In genomic region chr19:18636183-18636968, GRCh38 we compare ENCODE assay signal across 8 cellular contexts. TPM values are rescaled to one million over a fixed set of nuclear protein-coding genes. Genes with fewer than 3 reads are reported as not detected.
DNase-seq lines count a peak whose midpoint lies in the region; ATAC-seq and TF ChIP-seq lines count a peak whose summit lies in the region.

No MANE protein-coding gene starts in this region.

- DNase-seq in C1 segment of cervical spinal cord (lab: John Stamatoyannopoulos, UW) (peak; percentile 75 to 95 (median 92)), NCI-H82 (lab: John Stamatoyannopoulos, UW) (peak; percentile 100), dorsolateral prefrontal cortex (peak; percentile 91 to 99 (median 96)), lower leg skin (ENCODE audit: low spot score in 2 of 2) (peak; percentile 98 to 100)
- DNase-seq in activated CD4-positive, alpha-beta memory T cell treated with anti-CD3 and anti-CD28 coated beads for 36 hours = peak; percentile 99
- DNase-seq in stimulated activated CD4-positive, alpha-beta T cell treated with anti-CD3 and anti-CD28 coated beads, Interleukin-4, amount 100 ng/mL, for 24 hours = peak; percentile 99

- intact Hi-C loops in activated CD4-positive, alpha-beta memory T cell treated with anti-CD3 and anti-CD28 coated beads for 36 hours (cut with micrococcal nuclease) = loop anchor here (1.0 to 5.0 kb wide), 7 partner anchors 44 to 427 kb away; partner anchors contain the start of genes COPE, CRTC1, DDX49 and ELL
- intact Hi-C loops in dorsolateral prefrontal cortex (cut with DNase I) (loop anchor here (2.0 to 5.0 kb wide), 2 partner anchors 46 to 116 kb away; partner anchors contain the start of gene CRTC1 (in 2 of the 2)), lower leg skin (cut with DNase I; ENCODE audit: low total_unique reads) (no loop called here)

- peak overlapping the region in 46 of 59 donors; percentile 18 to 93 (median 81) for H3K27ac ChIP-seq in dorsolateral prefrontal cortex

- H3K27ac Mint-ChIP-seq in activated CD4-positive, alpha-beta memory T cell treated with anti-CD3 and anti-CD28 coated beads for 36 hours = peak overlapping the region; percentile 74

- H3K4me3 Mint-ChIP-seq in activated CD4-positive, alpha-beta memory T cell treated with anti-CD3 and anti-CD28 coated beads for 36 hours = peak overlapping the region; percentile 82

- ATAC-seq in GM19438 (IDR thresholded peaks at IDR 0.05; ENCODE audit: low read depth, unreplicated experiment) (peak; percentile 86), HG03565 (IDR thresholded peaks at IDR 0.05; ENCODE audit: unreplicated experiment) (peak; percentile 74)

- CTCF ChIA-PET in activated CD4-positive, alpha-beta memory T cell treated with anti-CD3 and anti-CD28 coated beads for 36 hours (lab: Charles Lee) = no interaction called here

- POLR2A ChIA-PET in activated CD4-positive, alpha-beta memory T cell treated with anti-CD3 and anti-CD28 coated beads for 36 hours (lab: Charles Lee) = no interaction called here

- H3K4me1 Mint-ChIP-seq in activated CD4-positive, alpha-beta memory T cell treated with anti-CD3 and anti-CD28 coated beads for 36 hours (ENCODE audit: low read depth) = peaks cover 22% of the 10 kb centered on the region

- no peaks in the 10 kb centered on the region for H3K9me3 Mint-ChIP-seq in activated CD4-positive, alpha-beta memory T cell treated with anti-CD3 and anti-CD28 coated beads for 36 hours

- H3K4me3 ChIP-seq in dorsolateral prefrontal cortex (peak overlapping the region; percentile 43 to 93 (median 80)), lower leg skin (ENCODE audit: low read depth, poor library complexity, severe bottlenecking) (peak overlapping the region; percentile 18)

- no peak for TF ChIP-seq POLR2A in lower leg skin (IDR thresholded peaks at IDR 0.05)

- no peaks in the 10 kb centered on the region for H3K27me3 Mint-ChIP-seq in activated CD4-positive, alpha-beta memory T cell treated with anti-CD3 and anti-CD28 coated beads for 36 hours

- H3K36me3 Mint-ChIP-seq in activated CD4-positive, alpha-beta memory T cell treated with anti-CD3 and anti-CD28 coated beads for 36 hours = peaks cover 6% of the 10 kb centered on the region

- H3K27me3 ChIP-seq in dorsolateral prefrontal cortex = no peaks in the 10 kb centered on the region

- WGBS in lower leg skin, 2 donors = 2% methylated on average over 40 to 43 of the region's 44 CpGs

- TF ChIP-seq CTCF in dorsolateral prefrontal cortex (IDR thresholded peaks at IDR 0.05 in 54 of 56, conservative IDR thresholded peaks at IDR 0.05 in 2 of 56; ENCODE audit: low read depth in 1 of 56, partially characterized antibody in 56 of 56) (no peak), lower leg skin (IDR thresholded peaks at IDR 0.05) (no peak)

RNA-seq across cellular contexts. Expression of gene KLHL26, which starts 0.5 kb away (rescaled TPM):
- total RNA-seq in activated CD4-positive, alpha-beta memory T cell treated with anti-CD3 and anti-CD28 coated beads for 36 hours = 10 to 100 TPM; 10.7 to 11.0 TPM
- 10 to 100 TPM; 19.6 to 52.2 (median 36.9) TPM for total RNA-seq in dorsolateral prefrontal cortex
- 10 to 100 TPM in 3 of 4 donors, 1 to 10 TPM in 1; 7.9 to 23.2 (median 18.2) TPM for total RNA-seq in lower leg skin

RNA-seq across cellular contexts. Expression of gene TMEM59L, which starts 23.7 kb away (rescaled TPM):
- total RNA-seq in activated CD4-positive, alpha-beta memory T cell treated with anti-CD3 and anti-CD28 coated beads for 36 hours = under 1 TPM; 0.24 to 0.40 TPM
- 100 to 1,000 TPM; 128 to 572 (median 372) TPM for total RNA-seq in dorsolateral prefrontal cortex
- under 1 TPM in 3 of 4 donors, not detected in 1; 0.46 to 0.63 (median 0.52) TPM for total RNA-seq in lower leg skin

RNA-seq across cellular contexts. Expression of gene CRLF1, which starts 29.8 kb away (rescaled TPM):
- total RNA-seq in activated CD4-positive, alpha-beta memory T cell treated with anti-CD3 and anti-CD28 coated beads for 36 hours = not detected
- total RNA-seq in dorsolateral prefrontal cortex = 100 to 1,000 TPM in 2 of 120 experiments, 10 to 100 TPM in 117, 1 to 10 TPM in 1; 5.0 to 148 (median 44.3) TPM
- 10 to 100 TPM; 27.7 to 90.8 (median 40.1) TPM for total RNA-seq in lower leg skin

RNA-seq across cellular contexts. Expression of gene CRTC1, which starts 47.1 kb away (rescaled TPM):
- total RNA-seq in activated CD4-positive, alpha-beta memory T cell treated with anti-CD3 and anti-CD28 coated beads for 36 hours = 1 to 10 TPM; 5.6 to 6.3 TPM
- total RNA-seq in dorsolateral prefrontal cortex (100 to 1,000 TPM in 34 of 120 experiments, 10 to 100 TPM in 86; 35.9 to 127 (median 90.4) TPM), lower leg skin (1 to 10 TPM; 2.1 to 5.5 (median 4.2) TPM)

RNA-seq across cellular contexts. Expression of gene REX1BD, which starts 47.8 kb away (rescaled TPM):
- total RNA-seq in activated CD4-positive, alpha-beta memory T cell treated with anti-CD3 and anti-CD28 coated beads for 36 hours = 10 to 100 TPM; 97.6 to 99.3 TPM
- total RNA-seq in dorsolateral prefrontal cortex (100 to 1,000 TPM in 33 of 120 experiments, 10 to 100 TPM in 87; 49.9 to 127 (median 88.9) TPM), lower leg skin (100 to 1,000 TPM in 3 of 4 donors, 10 to 100 TPM in 1; 91.8 to 119 (median 107) TPM)

Comparison
In these comparisons a context has a peak if more than half of its experiments do, and no peak if none do; other contexts are left out.
1. Peak in every context shown above with its lines: DNase-seq, ATAC-seq, H3K4me3 ChIP-seq and H3K27ac ChIP-seq.
2. RNA of gene TMEM59L, which starts 23.7 kb away (total RNA-seq): 128 to 572 TPM in dorsolateral prefrontal cortex; 0.46 to 0.63 TPM in lower leg skin and 0.24 to 0.40 TPM in activated CD4-positive, alpha-beta memory T cell treated with anti-CD3 and anti-CD28 coated beads for 36 hours; every median in the first group is over 10 times any median in the second.
3. RNA of gene CRLF1, which starts 29.8 kb away (total RNA-seq): 27.7 to 90.8 TPM in lower leg skin and 5.0 to 148 TPM in dorsolateral prefrontal cortex; not detected in activated CD4-positive, alpha-beta memory T cell treated with anti-CD3 and anti-CD28 coated beads for 36 hours; every median in the first group is over 4 times any median in the second.